Comparison of ENCODE assay signal across 8 cellular contexts in the genomic region with DNA sequence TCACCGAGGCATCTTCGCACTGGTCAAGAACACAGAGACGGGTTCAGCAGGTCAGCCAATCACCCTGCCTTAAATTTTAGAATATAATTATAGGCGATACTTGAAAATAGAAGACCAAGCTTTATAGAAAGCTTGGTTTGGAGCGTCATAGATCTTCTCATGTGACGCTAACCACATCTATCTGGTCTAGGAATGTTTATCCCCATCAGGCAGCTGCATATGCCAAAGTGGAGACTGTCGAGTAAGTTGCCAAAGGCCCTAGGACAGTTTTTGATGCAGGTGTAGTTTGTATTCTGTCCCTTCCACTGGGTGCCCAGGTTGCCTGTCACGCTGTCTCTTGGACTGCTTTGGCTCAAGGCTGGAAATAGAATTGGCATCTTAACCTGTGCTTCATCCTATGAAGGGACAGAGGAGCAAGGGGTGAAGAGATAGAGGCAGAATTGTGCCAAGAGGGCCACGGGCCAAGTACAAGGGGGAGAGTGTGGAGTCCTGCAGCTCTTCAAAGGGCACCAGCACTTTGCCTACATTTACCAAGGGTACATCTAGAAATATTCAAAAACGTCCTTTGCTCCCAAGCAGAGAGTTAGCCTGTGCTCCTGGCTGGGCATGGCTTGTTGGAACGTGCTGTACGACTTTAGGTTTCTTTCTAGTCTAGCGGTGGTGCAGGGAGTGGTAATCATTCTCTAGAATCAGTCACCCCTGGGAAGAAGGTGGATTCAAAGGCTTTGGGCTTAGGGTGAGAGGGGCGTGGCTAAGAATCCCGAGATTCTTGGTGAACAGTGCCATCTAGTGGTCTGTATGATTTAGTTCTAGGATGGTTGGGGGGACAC. TPM values are rescaled to one million over a fixed set of nuclear protein-coding genes. Genes with fewer than 3 reads are reported as not detected.
DNase-seq lines count a peak whose midpoint lies in the region; ATAC-seq, FAIRE-seq and TF ChIP-seq lines count a peak whose summit lies in the region.

No MANE protein-coding gene starts in this region.

- H3K36me3 ChIP-seq in KOPT-K1 (ENCODE audit: insufficient read depth, low read length), result no peaks in the 10 kb centered on the region
- H3K36me3 ChIP-seq in tibial artery, result no peaks in the 10 kb centered on the region

- H3K27me3 ChIP-seq in tibial artery, result no peaks in the 10 kb centered on the region

- peaks cover 33% of the 10 kb centered on the region for H3K27me3 Mint-ChIP-seq in neural crest cell (ENCODE audit: low read depth)

- peaks cover 0 to 13% (median 3%) of the 10 kb centered on the region in 4 donors for H3K4me1 ChIP-seq in tibial artery

- H3K27ac Mint-ChIP-seq in neural crest cell (ENCODE audit: unreplicated experiment), result no peak overlapping the region

- peaks cover 20% of the 10 kb centered on the region for H3K4me1 Mint-ChIP-seq in neural crest cell

- peak; percentile 38 for ATAC-seq in GM21390 (IDR thresholded peaks at IDR 0.05; ENCODE audit: unreplicated experiment)

- no peak for FAIRE-seq in D721Med (lab: Jason Lieb, UNC)

- H3K9me3 ChIP-seq in KOPT-K1 (ENCODE audit: insufficient read depth, low read length, poor library complexity, severe bottlenecking) (no peaks in the 10 kb centered on the region), tibial artery (no peaks in the 10 kb centered on the region)

- TF ChIP-seq CTCF in D721Med (IDR thresholded peaks at IDR 0.05; ENCODE audit: insufficient read depth, missing control alignments) (peak; percentile 90), neural crest cell (conservative IDR thresholded peaks at IDR 0.05) (peak; percentile 83), tibial artery (IDR thresholded peaks at IDR 0.05) (peak; percentile 67 to 70)

- peak; percentile 42 for DNase-seq in D721Med (ENCODE audit: insufficient read length, low spot score)
- DNase-seq in OCI-M1 (lab: John Stamatoyannopoulos, UW), result peak; percentile 90
- peak; percentile 57 for DNase-seq in activated T-cell treated with anti-CD3 and anti-CD28 coated beads, Interleukin-2, amount 50 U/mL, for 1 hour
- DNase-seq in fibroblast of gingiva (ENCODE audit: low read depth), result peak; percentile 68
- DNase-seq in neural crest cell (ENCODE audit: low read depth, low spot score), result peak; percentile 60
- no peak for DNase-seq in tibial artery

- intact Hi-C loops in tibial artery (cut with DNase I; ENCODE audit: low total_unique reads), result loop anchor here (10.0 kb wide), 2 partner anchors 288 to 292 kb away; no protein-coding TSS in a partner anchor

- no peaks in the 10 kb centered on the region for H3K36me3 Mint-ChIP-seq in neural crest cell (ENCODE audit: low read depth)

- H3K9me3 Mint-ChIP-seq in neural crest cell, result no peaks in the 10 kb centered on the region

- H3K27ac ChIP-seq in KOPT-K1 (ENCODE audit: low read depth, low read length, poor library complexity, severe bottlenecking) (peak overlapping the region; percentile 67), tibial artery (no peak overlapping the region)

- H3K4me3 ChIP-seq in tibial artery, result no peak overlapping the region

- H3K4me3 Mint-ChIP-seq in neural crest cell, result no peak overlapping the region

RNA-seq across cellular contexts. Expression of gene WIPI1, which starts 5.3 kb away (rescaled TPM):
- 14.1 and 15.6 TPM in 2 replicates for total RNA-seq in neural crest cell

RNA-seq across cellular contexts. Expression of gene PRKAR1A, which starts 49.6 kb away (rescaled TPM):
- total RNA-seq in neural crest cell, result 250 and 258 TPM in 2 replicates

Comparison
In these comparisons a context has a peak if more than half of its experiments do, and no peak if none do; other contexts are left out.
1. DNase-seq: peak in D721Med (single experiment), OCI-M1 (single experiment), activated T-cell treated with anti-CD3 and anti-CD28 coated beads, Interleukin-2, amount 50 U/mL, for 1 hour (single experiment), fibroblast of gingiva (single experiment) and neural crest cell (single experiment); none in tibial artery (0 of 2).
2. Peak in every context shown above with its lines, with median percentiles within 50 percentile points of each other: CTCF ChIP-seq.